ENCODE assay signal across 1 cellular context in the genomic region with DNA sequence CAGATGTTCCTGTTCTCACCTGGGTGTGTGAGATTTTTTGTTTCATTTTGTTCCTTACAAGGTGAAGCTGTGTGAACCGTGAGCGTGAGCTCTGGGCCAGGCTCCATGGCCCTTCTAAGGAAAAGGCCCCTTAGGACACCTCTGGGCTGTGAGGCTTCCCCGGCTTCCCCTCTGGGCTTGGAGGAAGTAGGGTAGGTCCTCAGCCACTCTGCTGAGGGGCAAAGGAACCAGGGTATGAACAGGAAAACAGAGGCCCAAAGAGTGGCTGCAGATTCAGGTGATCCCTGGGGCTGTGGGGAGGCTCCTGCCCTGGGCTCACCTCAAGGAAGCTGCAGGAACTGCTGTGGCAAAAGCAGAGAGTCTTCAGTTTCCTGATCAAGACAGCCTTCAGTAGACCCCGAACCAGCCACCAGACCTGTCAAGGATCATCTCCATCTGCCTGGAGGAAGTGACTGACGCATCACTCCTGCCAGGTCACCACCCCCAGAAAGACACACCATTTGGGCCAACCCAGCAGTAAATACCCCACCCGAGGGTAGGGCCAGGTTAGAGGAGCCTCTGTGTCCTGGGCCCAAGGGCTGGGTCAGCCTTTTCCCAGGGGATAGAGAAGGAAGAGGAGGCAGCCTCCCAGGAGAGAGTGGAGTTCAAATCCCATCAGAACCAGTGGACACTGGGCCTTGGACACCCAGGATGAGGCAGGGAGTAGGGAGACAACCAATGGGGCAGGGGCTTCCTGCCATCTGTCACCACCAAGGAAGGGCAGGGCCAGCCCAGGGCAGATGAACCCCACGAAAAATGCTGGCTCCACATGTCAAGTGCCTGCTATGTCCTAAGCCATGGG.
TF ChIP-seq lines count a peak whose summit lies in the region.

No MANE protein-coding gene starts in this region.

TF ChIP-seq in HEK293, 187 proteins besides CTCF, POLR2A, EP300 and RAD21 (continued from another document):
- TF ChIP-seq, protein P1, sequence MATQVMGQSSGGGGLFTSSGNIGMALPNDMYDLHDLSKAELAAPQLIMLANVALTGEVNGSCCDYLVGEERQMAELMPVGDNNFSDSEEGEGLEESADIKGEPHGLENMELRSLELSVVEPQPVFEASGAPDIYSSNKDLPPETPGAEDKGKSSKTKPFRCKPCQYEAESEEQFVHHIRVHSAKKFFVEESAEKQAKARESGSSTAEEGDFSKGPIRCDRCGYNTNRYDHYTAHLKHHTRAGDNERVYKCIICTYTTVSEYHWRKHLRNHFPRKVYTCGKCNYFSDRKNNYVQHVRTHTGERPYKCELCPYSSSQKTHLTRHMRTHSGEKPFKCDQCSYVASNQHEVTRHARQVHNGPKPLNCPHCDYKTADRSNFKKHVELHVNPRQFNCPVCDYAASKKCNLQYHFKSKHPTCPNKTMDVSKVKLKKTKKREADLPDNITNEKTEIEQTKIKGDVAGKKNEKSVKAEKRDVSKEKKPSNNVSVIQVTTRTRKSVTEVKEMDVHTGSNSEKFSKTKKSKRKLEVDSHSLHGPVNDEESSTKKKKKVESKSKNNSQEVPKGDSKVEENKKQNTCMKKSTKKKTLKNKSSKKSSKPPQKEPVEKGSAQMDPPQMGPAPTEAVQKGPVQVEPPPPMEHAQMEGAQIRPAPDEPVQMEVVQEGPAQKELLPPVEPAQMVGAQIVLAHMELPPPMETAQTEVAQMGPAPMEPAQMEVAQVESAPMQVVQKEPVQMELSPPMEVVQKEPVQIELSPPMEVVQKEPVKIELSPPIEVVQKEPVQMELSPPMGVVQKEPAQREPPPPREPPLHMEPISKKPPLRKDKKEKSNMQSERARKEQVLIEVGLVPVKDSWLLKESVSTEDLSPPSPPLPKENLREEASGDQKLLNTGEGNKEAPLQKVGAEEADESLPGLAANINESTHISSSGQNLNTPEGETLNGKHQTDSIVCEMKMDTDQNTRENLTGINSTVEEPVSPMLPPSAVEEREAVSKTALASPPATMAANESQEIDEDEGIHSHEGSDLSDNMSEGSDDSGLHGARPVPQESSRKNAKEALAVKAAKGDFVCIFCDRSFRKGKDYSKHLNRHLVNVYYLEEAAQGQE (tag by site-specific recombination; IDR thresholded peaks at IDR 0.05) = no peak
- TF ChIP-seq, protein P2, sequence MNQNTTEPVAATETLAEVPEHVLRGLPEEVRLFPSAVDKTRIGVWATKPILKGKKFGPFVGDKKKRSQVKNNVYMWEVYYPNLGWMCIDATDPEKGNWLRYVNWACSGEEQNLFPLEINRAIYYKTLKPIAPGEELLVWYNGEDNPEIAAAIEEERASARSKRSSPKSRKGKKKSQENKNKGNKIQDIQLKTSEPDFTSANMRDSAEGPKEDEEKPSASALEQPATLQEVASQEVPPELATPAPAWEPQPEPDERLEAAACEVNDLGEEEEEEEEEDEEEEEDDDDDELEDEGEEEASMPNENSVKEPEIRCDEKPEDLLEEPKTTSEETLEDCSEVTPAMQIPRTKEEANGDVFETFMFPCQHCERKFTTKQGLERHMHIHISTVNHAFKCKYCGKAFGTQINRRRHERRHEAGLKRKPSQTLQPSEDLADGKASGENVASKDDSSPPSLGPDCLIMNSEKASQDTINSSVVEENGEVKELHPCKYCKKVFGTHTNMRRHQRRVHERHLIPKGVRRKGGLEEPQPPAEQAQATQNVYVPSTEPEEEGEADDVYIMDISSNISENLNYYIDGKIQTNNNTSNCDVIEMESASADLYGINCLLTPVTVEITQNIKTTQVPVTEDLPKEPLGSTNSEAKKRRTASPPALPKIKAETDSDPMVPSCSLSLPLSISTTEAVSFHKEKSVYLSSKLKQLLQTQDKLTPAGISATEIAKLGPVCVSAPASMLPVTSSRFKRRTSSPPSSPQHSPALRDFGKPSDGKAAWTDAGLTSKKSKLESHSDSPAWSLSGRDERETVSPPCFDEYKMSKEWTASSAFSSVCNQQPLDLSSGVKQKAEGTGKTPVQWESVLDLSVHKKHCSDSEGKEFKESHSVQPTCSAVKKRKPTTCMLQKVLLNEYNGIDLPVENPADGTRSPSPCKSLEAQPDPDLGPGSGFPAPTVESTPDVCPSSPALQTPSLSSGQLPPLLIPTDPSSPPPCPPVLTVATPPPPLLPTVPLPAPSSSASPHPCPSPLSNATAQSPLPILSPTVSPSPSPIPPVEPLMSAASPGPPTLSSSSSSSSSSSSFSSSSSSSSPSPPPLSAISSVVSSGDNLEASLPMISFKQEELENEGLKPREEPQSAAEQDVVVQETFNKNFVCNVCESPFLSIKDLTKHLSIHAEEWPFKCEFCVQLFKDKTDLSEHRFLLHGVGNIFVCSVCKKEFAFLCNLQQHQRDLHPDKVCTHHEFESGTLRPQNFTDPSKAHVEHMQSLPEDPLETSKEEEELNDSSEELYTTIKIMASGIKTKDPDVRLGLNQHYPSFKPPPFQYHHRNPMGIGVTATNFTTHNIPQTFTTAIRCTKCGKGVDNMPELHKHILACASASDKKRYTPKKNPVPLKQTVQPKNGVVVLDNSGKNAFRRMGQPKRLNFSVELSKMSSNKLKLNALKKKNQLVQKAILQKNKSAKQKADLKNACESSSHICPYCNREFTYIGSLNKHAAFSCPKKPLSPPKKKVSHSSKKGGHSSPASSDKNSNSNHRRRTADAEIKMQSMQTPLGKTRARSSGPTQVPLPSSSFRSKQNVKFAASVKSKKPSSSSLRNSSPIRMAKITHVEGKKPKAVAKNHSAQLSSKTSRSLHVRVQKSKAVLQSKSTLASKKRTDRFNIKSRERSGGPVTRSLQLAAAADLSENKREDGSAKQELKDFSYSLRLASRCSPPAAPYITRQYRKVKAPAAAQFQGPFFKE (tag by site-specific recombination; IDR thresholded peaks at IDR 0.05; ENCODE audit: borderline replicate concordance) = no peak
